In genomic region chr7:106871793-106872571, GRCh38 we compare ENCODE assay signal across 11 cellular contexts. TPM values are rescaled to one million over a fixed set of nuclear protein-coding genes. Genes with fewer than 3 reads are reported as not detected.
DNase-seq lines count a peak whose midpoint lies in the region; ATAC-seq and TF ChIP-seq lines count a peak whose summit lies in the region.
"Had no signal": no experiment of that assay in that cellular context is flagged by ENCODE, and none has a peak within 500 bp of the region (broad histone marks: within the 10 kb centered on the region; RNA-seq: fewer than 3 reads in every experiment).

No MANE protein-coding gene starts in this region.

- POLR2A ChIA-PET in HEK293 (lab: Yijun Ruan, JAX) = no interaction called here

- H3K36me3 Mint-ChIP-seq in T-helper 17 cell (ENCODE audit: low read depth) = peaks cover 14% of the 10 kb centered on the region

- H3K27me3 ChIP-seq in left lung = no peaks in the 10 kb centered on the region
- H3K27me3 ChIP-seq: heart left ventricle, Peyer's patch had no signal

- H3K36me3 ChIP-seq in HEK293 (ENCODE audit: control insufficient read depth in 2 of 2, insufficient read depth in 1 of 2, low read length in 2 of 2) = no peaks in the 10 kb centered on the region
- peaks cover 0 to 31% of the 10 kb centered on the region in 2 donors for H3K36me3 ChIP-seq in left lung
- H3K36me3 ChIP-seq: Peyer's patch, WERI-Rb-1 had no signal

- CTCF ChIA-PET in HEK293 (lab: Yijun Ruan, JAX) = interaction anchor here (0.6 kb wide), 1 partner anchor 9 kb away, joined by 3 read pairs; no protein-coding TSS in a partner anchor

- peak overlapping the region; percentile 16 for H3K4me3 Mint-ChIP-seq in T-helper 17 cell

- DNase-seq in CD1c-positive myeloid dendritic cell (ENCODE audit: extremely low spot score) (peak; percentile 60), T-helper 17 cell (no peak), left lung (no peak), NCI-H187 treated with DMSO at 0.1 percent for 48 hours (lab: John Stamatoyannopoulos, UW) (no peak), GF-D8 (lab: John Stamatoyannopoulos, UW) (no peak)
- DNase-seq: heart left ventricle, NCI-H2029, Peyer's patch, WERI-Rb-1 had no signal

- H3K27ac ChIP-seq in HEK293 (ENCODE audit: extremely low read depth, low read depth, low read length) (no peak overlapping the region), left lung (peak overlapping the region in 1 of 2 donors; percentile 61)
- H3K27ac ChIP-seq: WERI-Rb-1 had no signal

- no peaks in the 10 kb centered on the region for H3K9me3 ChIP-seq in HEK293 (ENCODE audit: control insufficient read depth, insufficient read depth, low read depth, low read length)
- H3K9me3 ChIP-seq in T-helper 17 cell (ENCODE audit: control insufficient read depth, low read length, poor library complexity, severe bottlenecking) = no peaks in the 10 kb centered on the region
- H3K9me3 ChIP-seq in left lung = no peaks in the 10 kb centered on the region
- H3K9me3 ChIP-seq: Peyer's patch had no signal

- ATAC-seq in T-helper 17 cell (peak; percentile 50), left lung (peak; percentile 39), HG03378 (IDR thresholded peaks at IDR 0.05; ENCODE audit: unreplicated experiment) (no peak)

- TF ChIP-seq CTCF in HEK293 (tag by site-specific recombination; IDR thresholded peaks at IDR 0.05) (no peak), left lung (IDR thresholded peaks at IDR 0.05) (no peak)

- intact Hi-C loops in left lung (cut with DNase I) = no loop called here

- peak overlapping the region; percentile 86 for H3K27ac Mint-ChIP-seq in T-helper 17 cell

- no peaks in the 10 kb centered on the region for H3K4me1 ChIP-seq in HEK293 (ENCODE audit: control insufficient read depth, insufficient read depth, low read length)
- H3K4me1 ChIP-seq in left lung = peaks cover 0 to 62% of the 10 kb centered on the region in 2 donors

- H3K4me3 ChIP-seq in HEK293 (ENCODE audit: low read depth, low read length) = no peak overlapping the region
- no peak overlapping the region for H3K4me3 ChIP-seq in left lung

- H3K4me1 Mint-ChIP-seq in T-helper 17 cell = peaks cover 52% of the 10 kb centered on the region

- H3K27me3 Mint-ChIP-seq in T-helper 17 cell = no peaks in the 10 kb centered on the region

TF ChIP-seq in HEK293, 187 proteins besides CTCF, POLR2A, EP300 and RAD21:
- 0 out of 2 replicates have a peak, but pooled peaks have one; percentile 23 for TF ChIP-seq KLF8 (tag by site-specific recombination; IDR thresholded peaks at IDR 0.05)
- TF ChIP-seq ZNF394 (tag by site-specific recombination; IDR thresholded peaks at IDR 0.05; ENCODE audit: borderline replicate concordance) = peak; percentile 23; the same call in 1 of the 2 replicates
- TF ChIP-seq PRDM10 (tag by site-specific recombination; IDR thresholded peaks at IDR 0.05) = peak; percentile 39; the same call in 1 of the 2 replicates
- peak; percentile 69 for TF ChIP-seq ZNF335 (tag by site-specific recombination; conservative IDR thresholded peaks at IDR 0.05)
- TF ChIP-seq ZNF366 (tag by site-specific recombination; conservative IDR thresholded peaks at IDR 0.05) = peak; percentile 57
- TF ChIP-seq ZNF398 (tag by site-specific recombination; IDR thresholded peaks at IDR 0.05) = peak; percentile 85
- TF ChIP-seq ZSCAN30 (tag by site-specific recombination; IDR thresholded peaks at IDR 0.05) = no peak
- TF ChIP-seq PRDM2 (tag by site-specific recombination; IDR thresholded peaks at IDR 0.05; ENCODE audit: borderline replicate concordance) = no peak

RNA-seq across cellular contexts. Expression of gene PIK3CG, which starts 6.9 kb away (rescaled TPM):
- total RNA-seq in T-helper 17 cell = 10 to 100 TPM; 24.8 to 25.7 TPM
- 10 to 100 TPM in 1 of 2 donors, 1 to 10 TPM in 1; 6.2 to 13.2 TPM for total RNA-seq in left lung
